16 cellular contexts compared by ENCODE assay signal in the genomic region with DNA sequence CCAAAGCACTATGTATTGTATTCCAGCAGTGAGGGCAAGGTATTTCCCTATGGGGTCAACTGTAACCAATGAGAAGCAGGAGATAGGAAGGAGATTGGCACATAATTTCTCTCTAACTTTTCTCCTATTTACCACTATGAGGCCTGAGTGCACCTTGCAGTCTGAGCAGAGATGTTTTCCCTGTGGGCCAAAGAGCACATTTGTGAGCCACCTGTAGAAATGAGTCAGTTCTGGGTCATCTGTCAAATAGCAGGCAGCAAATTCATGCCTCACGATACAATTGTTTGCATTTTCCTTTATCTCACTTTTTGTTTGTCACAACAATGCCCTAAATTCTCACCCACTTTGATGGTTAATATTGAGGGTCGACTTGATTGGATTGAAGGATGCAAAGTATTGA.
"Had no signal": no experiment of that assay in that cellular context is flagged by ENCODE, and none has a peak within 500 bp of the region (broad histone marks: within the 10 kb centered on the region; RNA-seq: fewer than 3 reads in every experiment).

No MANE protein-coding gene starts in this region.

- DNase-seq: activated CD4-positive, alpha-beta T cell treated with anti-CD3 and anti-CD28 coated beads, Interleukin-2, amount 10 ng/mL, durations not matched to agents 7 days and 5 days; activated CD4-positive, CD25-positive, alpha-beta regulatory T cell; activated naive CD4-positive, alpha-beta T cell treated with anti-CD3 and anti-CD28 coated beads, Interleukin-2, amount 10 ng/mL, durations not matched to agents 7 days and 5 days; glutamatergic neuron; hypothalamus; kidney; occipital lobe; stimulated activated CD4-positive, alpha-beta T cell treated with anti-CD3 and anti-CD28 coated beads, Interleukin-2, amount 100 ng/mL, for 48 hours had no signal

- H3K9me3 ChIP-seq: ascending aorta, right atrium auricular region, thyroid gland had no signal

- H3K27ac ChIP-seq: ascending aorta, cardiac muscle cell, right atrium auricular region, thyroid gland had no signal

- H3K27me3 Mint-ChIP-seq: activated CD4-positive, alpha-beta T cell treated with anti-CD3 and anti-CD28 coated beads, Interleukin-2, amount 10 ng/mL, durations not matched to agents 7 days and 5 days; activated naive CD4-positive, alpha-beta T cell treated with anti-CD3 and anti-CD28 coated beads, Interleukin-2, amount 10 ng/mL, durations not matched to agents 7 days and 5 days; progenitor cell of endocrine pancreas; stimulated activated memory B cell treated with anti-CD40 and anti-IgM and Interleukin-4, amounts not matched to agents 10 μg/mL and 1 μg/mL and 100 μg/mL, for 72 hours had no signal

- H3K36me3 ChIP-seq: ascending aorta, cardiac muscle cell, right atrium auricular region, thyroid gland had no signal

- ATAC-seq: stimulated activated memory B cell treated with anti-CD40 and anti-IgM and Interleukin-4, amounts not matched to agents 10 μg/mL and 1 μg/mL and 100 μg/mL, for 72 hours had no signal

- H3K4me1 Mint-ChIP-seq: activated CD4-positive, alpha-beta T cell treated with anti-CD3 and anti-CD28 coated beads, Interleukin-2, amount 10 ng/mL, durations not matched to agents 7 days and 5 days; activated naive CD4-positive, alpha-beta T cell treated with anti-CD3 and anti-CD28 coated beads, Interleukin-2, amount 10 ng/mL, durations not matched to agents 7 days and 5 days; nephron; stimulated activated memory B cell treated with anti-CD40 and anti-IgM and Interleukin-4, amounts not matched to agents 10 μg/mL and 1 μg/mL and 100 μg/mL, for 72 hours had no signal

- H3K4me3 Mint-ChIP-seq: activated CD4-positive, alpha-beta T cell treated with anti-CD3 and anti-CD28 coated beads, Interleukin-2, amount 10 ng/mL, durations not matched to agents 7 days and 5 days; activated naive CD4-positive, alpha-beta T cell treated with anti-CD3 and anti-CD28 coated beads, Interleukin-2, amount 10 ng/mL, durations not matched to agents 7 days and 5 days; nephron; stimulated activated memory B cell treated with anti-CD40 and anti-IgM and Interleukin-4, amounts not matched to agents 10 μg/mL and 1 μg/mL and 100 μg/mL, for 72 hours; T-helper 2 cell treated with Interferon-gamma antibody and Interleukin-4, amounts not matched to agents 5 μg/mL and 100 μg/mL, for 36 hours had no signal

- H3K36me3 Mint-ChIP-seq: activated naive CD4-positive, alpha-beta T cell treated with anti-CD3 and anti-CD28 coated beads, Interleukin-2, amount 10 ng/mL, durations not matched to agents 7 days and 5 days; stimulated activated memory B cell treated with anti-CD40 and anti-IgM and Interleukin-4, amounts not matched to agents 10 μg/mL and 1 μg/mL and 100 μg/mL, for 72 hours had no signal

- H3K4me3 ChIP-seq: ascending aorta, cardiac muscle cell, right atrium auricular region, thyroid gland had no signal

- H3K4me1 ChIP-seq: ascending aorta, right atrium auricular region, thyroid gland had no signal

- H3K9me3 Mint-ChIP-seq: activated CD4-positive, alpha-beta T cell treated with anti-CD3 and anti-CD28 coated beads, Interleukin-2, amount 10 ng/mL, durations not matched to agents 7 days and 5 days; nephron had no signal

- H3K27me3 ChIP-seq: ascending aorta, cardiac muscle cell, right atrium auricular region, thyroid gland had no signal

- H3K27ac Mint-ChIP-seq: activated CD4-positive, alpha-beta T cell treated with anti-CD3 and anti-CD28 coated beads, Interleukin-2, amount 10 ng/mL, durations not matched to agents 7 days and 5 days; activated naive CD4-positive, alpha-beta T cell treated with anti-CD3 and anti-CD28 coated beads, Interleukin-2, amount 10 ng/mL, durations not matched to agents 7 days and 5 days; nephron; progenitor cell of endocrine pancreas; stimulated activated memory B cell treated with anti-CD40 and anti-IgM and Interleukin-4, amounts not matched to agents 10 μg/mL and 1 μg/mL and 100 μg/mL, for 72 hours; T-helper 2 cell treated with Interferon-gamma antibody and Interleukin-4, amounts not matched to agents 5 μg/mL and 100 μg/mL, for 36 hours had no signal
